10 cellular contexts compared by ENCODE assay signal in the genomic region with DNA sequence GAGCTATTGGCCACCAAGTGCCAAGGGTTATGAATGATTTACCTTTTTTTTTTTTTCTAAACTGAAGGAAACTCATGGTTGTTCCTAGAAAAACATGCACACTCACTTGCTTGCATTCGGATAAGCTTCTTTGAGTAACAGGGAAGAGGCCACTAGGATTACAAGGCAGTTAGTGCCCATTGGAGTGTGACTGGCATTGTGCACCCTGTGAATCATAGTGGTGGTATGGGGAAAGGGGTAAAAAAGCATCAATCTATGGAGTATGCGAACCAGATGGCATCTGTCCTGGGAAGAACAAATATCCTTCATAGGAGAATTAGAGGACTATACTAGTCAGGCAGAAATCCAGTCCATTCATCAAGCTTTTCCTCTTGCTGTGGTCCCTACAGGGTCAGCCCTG. TPM values are rescaled to one million over a fixed set of nuclear protein-coding genes. Genes with fewer than 3 reads are reported as not detected.
DNase-seq lines count a peak whose midpoint lies in the region; ATAC-seq and TF ChIP-seq lines count a peak whose summit lies in the region.
"Had no signal": no experiment of that assay in that cellular context is flagged by ENCODE, and none has a peak within 500 bp of the region (broad histone marks: within the 10 kb centered on the region; RNA-seq: fewer than 3 reads in every experiment).

No MANE protein-coding gene starts in this region.

- no peak for ATAC-seq in activated CD8-positive, alpha-beta T cell treated with anti-CD3 and anti-CD28 coated beads for 36 hours
- ATAC-seq in HG02981 (IDR thresholded peaks at IDR 0.05; ENCODE audit: unreplicated experiment) (no peak), GM18870 (IDR thresholded peaks at IDR 0.05; ENCODE audit: unreplicated experiment) (no peak), HG02623 (IDR thresholded peaks at IDR 0.05; ENCODE audit: unreplicated experiment) (no peak)

- TF ChIP-seq CTCF in activated CD8-positive, alpha-beta T cell treated with anti-CD3 and anti-CD28 coated beads for 36 hours (IDR thresholded peaks at IDR 0.05), result no peak

- H3K9me3 Mint-ChIP-seq in activated CD8-positive, alpha-beta T cell treated with anti-CD3 and anti-CD28 coated beads for 36 hours, result no peaks in the 10 kb centered on the region

- CTCF ChIA-PET in activated CD8-positive, alpha-beta T cell treated with anti-CD3 and anti-CD28 coated beads for 36 hours (lab: Charles Lee), result interaction anchor here (0.6 to 9.1 kb wide), 17 partner anchors 10 to 236 kb away, joined by 3 to 94 read pairs (median 5); no protein-coding TSS in a partner anchor

- H3K27ac Mint-ChIP-seq in activated CD8-positive, alpha-beta T cell treated with anti-CD3 and anti-CD28 coated beads for 36 hours, result peak overlapping the region; percentile 98

- no peak overlapping the region for H3K4me3 Mint-ChIP-seq in activated CD8-positive, alpha-beta T cell treated with anti-CD3 and anti-CD28 coated beads for 36 hours

- POLR2A ChIA-PET in activated CD8-positive, alpha-beta T cell treated with anti-CD3 and anti-CD28 coated beads for 36 hours (lab: Charles Lee), result interaction anchor here (0.7 to 14.8 kb wide), 7 partner anchors 9 to 150 kb away, joined by 3 to 203 read pairs (median 3); partner anchors contain the start of gene CD44

- intact Hi-C loops in activated CD8-positive, alpha-beta T cell treated with anti-CD3 and anti-CD28 coated beads for 36 hours (cut with micrococcal nuclease), result no loop called here

- H3K4me1 Mint-ChIP-seq in activated CD8-positive, alpha-beta T cell treated with anti-CD3 and anti-CD28 coated beads for 36 hours (ENCODE audit: low read depth), result peaks cover 97% of the 10 kb centered on the region

- H3K36me3 Mint-ChIP-seq in activated CD8-positive, alpha-beta T cell treated with anti-CD3 and anti-CD28 coated beads for 36 hours (ENCODE audit: low read depth), result peaks cover 65% of the 10 kb centered on the region

- DNase-seq in A172 (ENCODE audit: low spot score) (peak; percentile 75), HCEC 1CT (peak; percentile 35), left kidney (ENCODE audit: low read depth, low spot score) (peak; percentile 67), DMS153 (lab: John Stamatoyannopoulos, UW) (no peak)
- no peak for DNase-seq in activated CD8-positive, alpha-beta T cell treated with anti-CD3 and anti-CD28 coated beads for 36 hours
- DNase-seq: Caco-2, NCI-H1092 treated with DMSO at 0.1 percent for 48 hours had no signal

- no peaks in the 10 kb centered on the region for H3K27me3 Mint-ChIP-seq in activated CD8-positive, alpha-beta T cell treated with anti-CD3 and anti-CD28 coated beads for 36 hours

RNA-seq across cellular contexts. Expression of gene CD44, which starts 24.2 kb away (rescaled TPM):
- 179 and 324 TPM in 2 replicates for total RNA-seq in A172 (2014; rRNA removed; shearing (Covaris generic))
- total RNA-seq in activated CD8-positive, alpha-beta T cell treated with anti-CD3 and anti-CD28 coated beads for 36 hours, result 100 to 1,000 TPM; 363 to 373 TPM

Comparison
In these comparisons a context has a peak if more than half of its experiments do, and no peak if none do; other contexts are left out.
1. DNase-seq: peak in A172 (single experiment), HCEC 1CT (single experiment) and left kidney (single experiment); none in activated CD8-positive, alpha-beta T cell treated with anti-CD3 and anti-CD28 coated beads for 36 hours (single experiment) and DMS153 (single experiment).